ENCODE assay signal across 8 cellular contexts in the genomic region with DNA sequence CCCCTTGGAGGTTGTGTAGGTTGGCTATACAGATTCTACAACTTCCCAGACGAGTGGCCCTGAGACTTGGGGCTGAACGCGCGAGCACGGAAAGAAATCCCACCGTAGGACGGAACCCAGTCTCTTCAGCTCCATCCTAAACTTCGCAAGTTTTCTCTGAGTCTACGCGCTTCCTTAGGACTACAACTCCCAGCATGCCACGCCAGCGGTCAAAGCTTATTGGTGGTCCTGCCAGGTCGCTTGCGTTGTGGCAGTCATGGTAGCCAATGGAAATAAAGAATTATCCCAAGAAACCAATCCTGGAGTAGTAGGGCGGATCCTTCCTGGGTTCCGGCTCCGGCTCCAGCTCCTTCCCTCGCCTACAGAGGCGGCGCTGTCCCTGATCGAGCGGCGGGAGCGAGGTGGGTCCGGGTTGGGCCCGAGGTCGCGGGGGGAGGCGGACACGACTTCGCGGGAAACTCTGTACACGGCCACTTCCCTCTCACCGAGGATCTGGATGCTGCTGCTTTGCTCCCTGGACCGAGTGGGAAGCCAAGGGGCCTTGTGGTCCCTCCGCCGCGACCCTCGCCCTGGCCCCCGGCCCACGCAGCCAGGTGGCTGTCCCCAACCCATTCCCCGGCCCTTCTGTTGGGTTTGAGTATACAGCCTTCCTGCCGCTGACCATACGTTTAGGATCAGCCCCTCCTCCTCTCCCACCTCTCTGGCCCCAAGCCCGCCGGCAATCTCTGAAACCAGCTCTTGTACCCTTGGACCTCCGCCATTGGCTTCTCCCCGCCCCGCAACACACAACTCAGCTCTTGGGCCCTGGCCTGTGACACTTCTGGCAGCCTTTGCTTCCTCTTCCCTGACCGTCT. TPM values are rescaled to one million over a fixed set of nuclear protein-coding genes. Genes with fewer than 3 reads are reported as not detected.
DNase-seq lines count a peak whose midpoint lies in the region; ATAC-seq and TF ChIP-seq lines count a peak whose summit lies in the region.

A gene with protein sequence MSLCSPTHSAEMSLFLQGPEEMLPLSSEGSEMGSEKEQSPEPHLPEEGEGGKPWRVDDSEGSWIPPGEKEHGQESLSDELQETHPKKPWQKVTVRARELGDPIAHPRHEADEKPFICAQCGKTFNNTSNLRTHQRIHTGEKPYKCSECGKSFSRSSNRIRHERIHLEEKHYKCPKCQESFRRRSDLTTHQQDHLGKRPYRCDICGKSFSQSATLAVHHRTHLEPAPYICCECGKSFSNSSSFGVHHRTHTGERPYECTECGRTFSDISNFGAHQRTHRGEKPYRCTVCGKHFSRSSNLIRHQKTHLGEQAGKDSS (plus strand): TSS at position 357 of the 854 bp plus-strand sequence. CDS start 3,046 bp downstream, outside the sequence.

- H3K27ac ChIP-seq in right cardiac atrium (ENCODE audit: low read length) (peak within 1 kb of the TSS; percentile 53), vagina (peak within 1 kb of the TSS; percentile 90)

- peaks cover 31% of the 10 kb centered on the region for H3K4me1 Mint-ChIP-seq in T-helper 17 cell

- ATAC-seq in HG02884 (IDR thresholded peaks at IDR 0.05; ENCODE audit: unreplicated experiment): peak; percentile 86
- ATAC-seq in T-helper 17 cell: peak; percentile 99
- peak; percentile 98 to 99 for ATAC-seq in right cardiac atrium

- peak within 1 kb of the TSS; percentile 100 for H3K4me3 Mint-ChIP-seq in T-helper 17 cell

- H3K4me3 ChIP-seq in right cardiac atrium (ENCODE audit: low read length) (peak within 1 kb of the TSS; percentile 76), vagina (peak within 1 kb of the TSS; percentile 79 to 98)

- peak in 1 of 3 experiments; percentile 8 for TF ChIP-seq CTCF in vagina (IDR thresholded peaks at IDR 0.05)

- no peaks in the 10 kb centered on the region for H3K27me3 ChIP-seq in right cardiac atrium (ENCODE audit: control insufficient read depth, insufficient read depth)
- H3K27me3 ChIP-seq in vagina: no peaks in the 10 kb centered on the region

- DNase-seq in NCI-H146 treated with DMSO at 0.1 percent for 48 hours (lab: John Stamatoyannopoulos, UW; ENCODE audit: unreplicated experiment) (peak; percentile 79), T-helper 17 cell (peak; percentile 73 to 80 (median 74)), anterior cingulate cortex (lab: John Stamatoyannopoulos, UW) (peak; percentile 44 to 97 (median 92)), right cardiac atrium (peak; percentile 95 to 97 (median 95)), pulmonary artery endothelial cell (ENCODE audit: low read depth, low spot score) (peak; percentile 89), vagina (ENCODE audit: extremely low spot score in 2 of 2) (peak in 1 of 2 donors; percentile 99)

- H3K27ac Mint-ChIP-seq in T-helper 17 cell: peak within 1 kb of the TSS; percentile 97

- H3K9me3 ChIP-seq in T-helper 17 cell (ENCODE audit: control insufficient read depth, low read length, poor library complexity, severe bottlenecking) (no peaks in the 10 kb centered on the region), right cardiac atrium (ENCODE audit: control insufficient read depth, low read length) (no peaks in the 10 kb centered on the region), vagina (no peaks in the 10 kb centered on the region)

- peaks cover 0 to 17% of the 10 kb centered on the region in 2 donors for H3K36me3 ChIP-seq in vagina

- H3K4me1 ChIP-seq in right cardiac atrium (ENCODE audit: control insufficient read depth, insufficient read depth, low read length) (no peaks in the 10 kb centered on the region), vagina (peaks cover 25% of the 10 kb centered on the region)

- TF ChIP-seq POLR2A in GM15510 (IDR thresholded peaks at IDR 0.05; ENCODE audit: borderline replicate concordance, extremely low read depth, insufficient read length) (peak; percentile 88), vagina (IDR thresholded peaks at IDR 0.05) (peak in 1 of 2 donors; percentile 23)

- H3K27me3 Mint-ChIP-seq in T-helper 17 cell: no peaks in the 10 kb centered on the region

- intact Hi-C loops in right cardiac atrium (cut with DNase I) (no loop called here), vagina (cut with DNase I) (no loop called here)

- under 1% methylated on average over 50 of the region's 50 CpGs for WGBS in right cardiac atrium

- peaks cover 12% of the 10 kb centered on the region for H3K36me3 Mint-ChIP-seq in T-helper 17 cell (ENCODE audit: low read depth)

RNA-seq across cellular contexts. Expression of the gene that starts here (rescaled TPM):
- 1 to 10 TPM; 2.6 to 2.8 TPM for total RNA-seq in T-helper 17 cell
- total RNA-seq in right cardiac atrium: 10 to 100 TPM in 1 of 4 donors, 1 to 10 TPM in 3; 5.5 to 10.3 (median 9.1) TPM
- polyA plus RNA-seq in right cardiac atrium: 7.7 TPM
- 6.4 and 10.1 TPM in 2 replicates for total RNA-seq in pulmonary artery endothelial cell
- 9.3 TPM for total RNA-seq in vagina
